In genomic region chr17:72305964-72306551, GRCh38 we compare ENCODE assay signal across 18 cellular contexts.
A peak's percentile ranks its signal among the peaks of the same experiment; 100 is the strongest.
DNase-seq lines count a peak whose midpoint lies in the region; ATAC-seq, FAIRE-seq and TF ChIP-seq lines count a peak whose summit lies in the region.
"Had no signal": no experiment of that assay in that cellular context is flagged by ENCODE, and none has a peak within 500 bp of the region (broad histone marks: within the 10 kb centered on the region; RNA-seq: fewer than 3 reads in every experiment).

No MANE protein-coding gene starts in this region.

- no peaks in the 10 kb centered on the region for H3K4me1 Mint-ChIP-seq in activated CD4-positive, alpha-beta T cell treated with anti-CD3 and anti-CD28 coated beads for 36 hours
- H3K4me1 Mint-ChIP-seq: activated naive CD4-positive, alpha-beta T cell treated with anti-CD3 and anti-CD28 coated beads, Interleukin-2, amount 50 U/mL, for 24 hours; CD14-positive monocyte had no signal

- FAIRE-seq in GM19239 (lab: Jason Lieb, UNC): no peak
- FAIRE-seq: keratinocyte had no signal

- no peak overlapping the region for H3K4me3 Mint-ChIP-seq in activated CD4-positive, alpha-beta T cell treated with anti-CD3 and anti-CD28 coated beads for 36 hours
- H3K4me3 Mint-ChIP-seq: activated naive CD4-positive, alpha-beta T cell treated with anti-CD3 and anti-CD28 coated beads, Interleukin-2, amount 50 U/mL, for 24 hours; CD14-positive monocyte had no signal

- no peak for TF ChIP-seq CTCF in fibroblast of mammary gland (conservative IDR thresholded peaks at IDR 0.05; ENCODE audit: control insufficient read depth, insufficient read depth, low read depth, low read length)

- H3K27ac Mint-ChIP-seq in activated CD4-positive, alpha-beta T cell treated with anti-CD3 and anti-CD28 coated beads for 36 hours: no peak overlapping the region
- H3K27ac Mint-ChIP-seq: activated naive CD4-positive, alpha-beta T cell treated with anti-CD3 and anti-CD28 coated beads, Interleukin-2, amount 50 U/mL, for 24 hours; CD14-positive monocyte had no signal

- ATAC-seq in sciatic nerve (peak; percentile 74), HG02571 (IDR thresholded peaks at IDR 0.05; ENCODE audit: unreplicated experiment) (no peak)
- no peak for ATAC-seq in activated CD4-positive, alpha-beta T cell treated with anti-CD3 and anti-CD28 coated beads for 36 hours
- ATAC-seq: Panc1 had no signal

- DNase-seq in GOT3 (lab: John Stamatoyannopoulos, UW) (peak; percentile 36), NOMO-1 treated with DMSO at 0.1 percent for 48 hours (lab: John Stamatoyannopoulos, UW; ENCODE audit: unreplicated experiment) (peak; percentile 65), fibroblast of mammary gland (ENCODE audit: low read depth) (peak; percentile 47), sciatic nerve (ENCODE audit: low spot score) (peak; percentile 68), GM19239 (ENCODE audit: insufficient read length, low spot score) (no peak), HPDE6-E6E7 (ENCODE audit: extremely low spot score) (no peak)
- no peak for DNase-seq in activated CD4-positive, alpha-beta T cell treated with anti-CD3 and anti-CD28 coated beads for 36 hours
- DNase-seq: activated CD4-positive, CD25-positive, alpha-beta regulatory T cell; caudate nucleus; MG63; stimulated activated CD8-positive, alpha-beta memory T cell treated with anti-CD3 and anti-CD28 coated beads, Interleukin-4, amount 100 ng/mL, for 48 hours; T-helper 1 cell had no signal

- CTCF ChIA-PET in activated CD4-positive, alpha-beta T cell treated with anti-CD3 and anti-CD28 coated beads for 36 hours (lab: Charles Lee): interaction anchor here (0.9 kb wide), 1 partner anchor 10 kb away, joined by 5 read pairs; no protein-coding TSS in a partner anchor

- no peak overlapping the region for H3K4me3 ChIP-seq in fibroblast of mammary gland (ENCODE audit: control insufficient read depth, low read depth, low read length)
- H3K4me3 ChIP-seq: MG63, tibial artery had no signal

- POLR2A ChIA-PET in activated CD4-positive, alpha-beta T cell treated with anti-CD3 and anti-CD28 coated beads for 36 hours (lab: Charles Lee): no interaction called here

- H3K9me3 Mint-ChIP-seq in activated CD4-positive, alpha-beta T cell treated with anti-CD3 and anti-CD28 coated beads for 36 hours (ENCODE audit: low read depth): no peaks in the 10 kb centered on the region
- H3K9me3 Mint-ChIP-seq: activated naive CD4-positive, alpha-beta T cell treated with anti-CD3 and anti-CD28 coated beads, Interleukin-2, amount 50 U/mL, for 24 hours had no signal

- intact Hi-C loops in sciatic nerve (cut with DNase I): no loop called here
- intact Hi-C loops in activated CD4-positive, alpha-beta T cell treated with anti-CD3 and anti-CD28 coated beads for 36 hours (cut with DNase I, micrococcal nuclease): no loop called here

- H3K36me3 Mint-ChIP-seq in activated CD4-positive, alpha-beta T cell treated with anti-CD3 and anti-CD28 coated beads for 36 hours (ENCODE audit: low read depth): no peaks in the 10 kb centered on the region
- H3K36me3 Mint-ChIP-seq: activated naive CD4-positive, alpha-beta T cell treated with anti-CD3 and anti-CD28 coated beads, Interleukin-2, amount 50 U/mL, for 24 hours; CD14-positive monocyte had no signal

- peaks cover 3% of the 10 kb centered on the region for H3K27me3 Mint-ChIP-seq in activated CD4-positive, alpha-beta T cell treated with anti-CD3 and anti-CD28 coated beads for 36 hours

Comparison
In these comparisons a context has a peak if more than half of its experiments do, and no peak if none do; other contexts are left out.
1. DNase-seq: peak in GOT3 (single experiment), NOMO-1 treated with DMSO at 0.1 percent for 48 hours (single experiment), fibroblast of mammary gland (single experiment) and sciatic nerve (single experiment); none in GM19239 (single experiment), activated CD4-positive, alpha-beta T cell treated with anti-CD3 and anti-CD28 coated beads for 36 hours (single experiment) and HPDE6-E6E7 (single experiment).